10 cellular contexts compared by ENCODE assay signal in the genomic region with DNA sequence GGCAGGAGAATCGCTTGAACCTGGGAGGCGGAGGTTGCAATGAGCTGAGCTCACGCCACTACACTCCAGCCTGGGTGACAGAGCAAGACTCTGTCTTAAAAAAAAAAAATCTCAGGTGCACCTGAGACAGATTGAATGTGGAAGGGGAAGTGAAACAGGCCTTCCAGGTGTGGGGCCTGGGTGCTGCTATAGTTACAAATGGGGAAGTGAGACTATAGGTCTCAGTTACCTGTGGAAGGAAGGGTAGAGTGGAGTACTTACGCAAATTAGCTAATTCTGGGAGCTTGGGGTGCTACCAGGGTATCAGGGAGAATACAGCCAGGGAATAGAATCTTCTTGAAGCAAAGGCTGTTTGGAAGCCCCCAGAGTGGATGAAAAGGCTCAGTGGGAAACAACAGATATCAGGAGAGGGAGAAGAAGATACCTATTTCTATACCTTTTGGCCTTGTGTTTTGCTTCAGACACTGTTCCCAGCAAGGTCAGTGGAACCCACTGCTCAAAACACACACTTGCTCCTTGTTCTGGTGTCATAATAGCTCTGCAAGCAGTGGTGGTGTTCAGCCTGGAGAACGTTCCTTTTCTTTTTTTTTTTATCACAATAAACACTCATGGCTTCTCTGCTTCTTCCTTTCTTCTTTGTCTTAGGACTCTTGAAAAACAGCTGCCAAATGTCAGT. TPM values are rescaled to one million over a fixed set of nuclear protein-coding genes. Genes with fewer than 3 reads are reported as not detected.
DNase-seq lines count a peak whose midpoint lies in the region; ATAC-seq and TF ChIP-seq lines count a peak whose summit lies in the region.
"Had no signal": no experiment of that assay in that cellular context is flagged by ENCODE, and none has a peak within 500 bp of the region (broad histone marks: within the 10 kb centered on the region; RNA-seq: fewer than 3 reads in every experiment).

No MANE protein-coding gene starts in this region.

- peaks cover 58% of the 10 kb centered on the region for H3K4me1 Mint-ChIP-seq in dendritic cell treated with granulocyte-macrophage colony-stimulating factor and Interleukin-4, amounts not matched to agents 40 ng/mL and 50 ng/mL, for 4 days (ENCODE audit: low read depth)
- no peaks in the 10 kb centered on the region for H3K4me1 Mint-ChIP-seq in Calu3 (ENCODE audit: low read depth, unreplicated experiment)

- no peaks in the 10 kb centered on the region for H3K27me3 Mint-ChIP-seq in dendritic cell treated with granulocyte-macrophage colony-stimulating factor and Interleukin-4, amounts not matched to agents 40 ng/mL and 50 ng/mL, for 4 days
- H3K27me3 Mint-ChIP-seq in Calu3 (ENCODE audit: unreplicated experiment): peaks cover 17% of the 10 kb centered on the region

- H3K9me3 Mint-ChIP-seq in dendritic cell treated with granulocyte-macrophage colony-stimulating factor and Interleukin-4, amounts not matched to agents 40 ng/mL and 50 ng/mL, for 4 days: no peaks in the 10 kb centered on the region
- no peaks in the 10 kb centered on the region for H3K9me3 Mint-ChIP-seq in Calu3 (ENCODE audit: low read depth, unreplicated experiment)

- peak overlapping the region; percentile 98 for H3K27ac Mint-ChIP-seq in dendritic cell treated with granulocyte-macrophage colony-stimulating factor and Interleukin-4, amounts not matched to agents 40 ng/mL and 50 ng/mL, for 4 days
- no peak overlapping the region for H3K27ac Mint-ChIP-seq in Calu3 (ENCODE audit: unreplicated experiment)

- ATAC-seq in GM18868 (IDR thresholded peaks at IDR 0.05; ENCODE audit: unreplicated experiment) (peak; percentile 86), GM21526 (IDR thresholded peaks at IDR 0.05; ENCODE audit: low FRiP score, unreplicated experiment) (peak; percentile 90), HG03135 (IDR thresholded peaks at IDR 0.05; ENCODE audit: unreplicated experiment) (peak; percentile 78)

- H3K4me3 Mint-ChIP-seq in dendritic cell treated with granulocyte-macrophage colony-stimulating factor and Interleukin-4, amounts not matched to agents 40 ng/mL and 50 ng/mL, for 4 days: peak overlapping the region; percentile 39
- no peak overlapping the region for H3K4me3 Mint-ChIP-seq in Calu3 (ENCODE audit: low read depth, unreplicated experiment)

- CTCF ChIA-PET in Calu3 (lab: Charles Lee): no interaction called here

- no TSS peak for BruUV-seq in Calu3 (replicated peaks; lab: Mats Ljungman, UMichigan)

- no peak for DNase-seq in OCI-M1 (lab: John Stamatoyannopoulos, UW)
- no peak for DNase-seq in Calu3
- no peak for DNase-seq in effector CD4-positive, alpha-beta T cell
- DNase-seq in activated T-cell treated with anti-CD3 and anti-CD28 coated beads for 4 hours: no peak
- DNase-seq: NCI-H1436 treated with DMSO at 0.1 percent for 48 hours, posterior cingulate gyrus had no signal

- TF ChIP-seq CTCF in Calu3 (IDR thresholded peaks at IDR 0.05; ENCODE audit: unreplicated experiment): no peak

- peaks cover 42% of the 10 kb centered on the region for H3K36me3 Mint-ChIP-seq in dendritic cell treated with granulocyte-macrophage colony-stimulating factor and Interleukin-4, amounts not matched to agents 40 ng/mL and 50 ng/mL, for 4 days (ENCODE audit: low read depth)
- no peaks in the 10 kb centered on the region for H3K36me3 Mint-ChIP-seq in Calu3 (ENCODE audit: insufficient read depth, unreplicated experiment)

- intact Hi-C loops in dendritic cell treated with granulocyte-macrophage colony-stimulating factor and Interleukin-4, amounts not matched to agents 40 ng/mL and 50 ng/mL, for 4 days (cut with micrococcal nuclease): loop anchor here (10.0 kb wide), 1 partner anchor 130 kb away; the partner anchor contains the start of gene FBXL5
- intact Hi-C loops in Calu3 (cut with micrococcal nuclease; ENCODE audit: unreplicated experiment): no loop called here

RNA-seq across cellular contexts. Expression of gene CD38, which starts 7.0 kb away (rescaled TPM):
- 3.4 and 9.4 TPM in 2 replicates for total RNA-seq in Calu3 (2022)
